12 cellular contexts compared by ENCODE assay signal in the genomic region with DNA sequence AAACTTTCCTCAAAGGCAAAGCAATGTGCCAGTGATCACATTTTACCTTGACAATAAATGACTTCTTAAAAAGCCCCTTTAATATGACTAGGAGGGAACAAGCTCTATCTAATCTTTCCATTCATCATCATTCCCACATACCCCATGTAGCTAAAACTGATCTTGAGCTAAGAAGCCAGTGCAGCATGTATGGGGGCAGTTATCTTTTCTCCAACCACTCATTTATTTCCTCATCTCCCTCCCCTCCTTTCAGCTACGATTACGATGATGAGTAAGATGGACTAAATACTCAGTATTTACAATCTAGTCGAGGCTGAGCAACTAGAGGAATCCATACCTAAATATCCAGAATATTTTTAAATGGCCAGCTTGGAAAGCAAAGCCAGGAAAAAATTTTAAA. TPM values are rescaled to one million over a fixed set of nuclear protein-coding genes. Genes with fewer than 3 reads are reported as not detected.
A peak's percentile ranks its signal among the peaks of the same experiment; 100 is the strongest.
DNase-seq lines count a peak whose midpoint lies in the region; ATAC-seq and TF ChIP-seq lines count a peak whose summit lies in the region.
"Had no signal": no experiment of that assay in that cellular context is flagged by ENCODE, and none has a peak within 500 bp of the region (broad histone marks: within the 10 kb centered on the region; RNA-seq: fewer than 3 reads in every experiment).

No MANE protein-coding gene starts in this region.

- peaks cover 21% of the 10 kb centered on the region for H3F3A ChIP-seq in SK-N-SH (replicated peaks; ENCODE audit: insufficient read depth)

- H3K4me2 ChIP-seq in SK-N-SH = 0 out of 2 replicates have a peak overlapping the region, but pooled peaks have one; percentile 12
- H3K4me2 ChIP-seq: KMS-11 had no signal

- no peak for ATAC-seq in SK-N-SH treated with all-trans-retinoic acid at 6 μM for 48 hours
- ATAC-seq in T-cell (replicated peaks in 1 of 4) = no peak
- ATAC-seq in stimulated activated effector memory CD8-positive, alpha-beta T cell treated with anti-CD3 and anti-CD28 coated beads, Interleukin-12 subunit alpha, Interleukin-12 subunit beta, amount 100 ng/mL, for 72 hours = peak; percentile 77
- ATAC-seq in HG02870 (IDR thresholded peaks at IDR 0.05; ENCODE audit: unreplicated experiment) = no peak
- ATAC-seq: right lobe of liver had no signal

- H3K9me3 ChIP-seq in SK-N-SH = no peaks in the 10 kb centered on the region
- H3K9me3 ChIP-seq: right lobe of liver had no signal

- 69% methylated on average over 3 of the region's 3 CpGs for WGBS in SK-N-SH (ENCODE audit: low lambda C conversion rate)

- DNase-seq in SK-N-SH (no peak), T-cell (no peak), fibroblast of peridontal ligament (ENCODE audit: extremely low read depth) (peak; percentile 13), NCI-H748 (lab: John Stamatoyannopoulos, UW; ENCODE audit: unreplicated experiment) (no peak), glomerular visceral epithelial cell (ENCODE audit: extremely low spot score) (no peak)
- DNase-seq in stimulated activated effector memory CD8-positive, alpha-beta T cell treated with anti-CD3 and anti-CD28 coated beads, Interleukin-12 subunit alpha, Interleukin-12 subunit beta, amount 100 ng/mL, for 72 hours (ENCODE audit: low spot score in 2 of 2) = no peak
- DNase-seq: 8988T, NCI-H2107, right lobe of liver had no signal

- CTCF ChIA-PET in SK-N-SH (lab: Yijun Ruan, JAX) (interaction anchor here (0.9 to 1.7 kb wide), 3 partner anchors 38 to 99 kb away, joined by 3 to 5 read pairs (median 3); no protein-coding TSS in a partner anchor), T-cell (lab: Charles Lee) (interaction anchor here in 1 of 2 donors (0.7 to 1.7 kb wide), 7 partner anchors 9 to 101 kb away, joined by 3 to 6 read pairs (median 3); a partner anchor contains a TSS)

- H3K9me3 Mint-ChIP-seq in T-cell = no peaks in the 10 kb centered on the region
- no peaks in the 10 kb centered on the region for H3K9me3 Mint-ChIP-seq in stimulated activated effector memory CD8-positive, alpha-beta T cell treated with anti-CD3 and anti-CD28 coated beads, Interleukin-12 subunit alpha, Interleukin-12 subunit beta, amount 100 ng/mL, for 72 hours

- no peaks in the 10 kb centered on the region for H3K36me3 Mint-ChIP-seq in T-cell
- H3K36me3 Mint-ChIP-seq in stimulated activated effector memory CD8-positive, alpha-beta T cell treated with anti-CD3 and anti-CD28 coated beads, Interleukin-12 subunit alpha, Interleukin-12 subunit beta, amount 100 ng/mL, for 72 hours = peaks cover 27% of the 10 kb centered on the region

- peaks cover 2 to 15% of the 10 kb centered on the region in 2 experiments; a peak in 2 of 4 replicates for H3K4me1 ChIP-seq in SK-N-SH (ENCODE audit: control insufficient read depth in 1 of 2, insufficient read depth in 2 of 2, low read depth in 1 of 2, low read length in 1 of 2)

- TF ChIP-seq RAD21 in SK-N-SH (IDR thresholded peaks at IDR 0.05; ENCODE audit: low read length) = no peak

- no peaks in the 10 kb centered on the region for H3K27me3 Mint-ChIP-seq in T-cell

- H3K27me3 ChIP-seq in SK-N-SH (ENCODE audit: insufficient read depth) = no peaks in the 10 kb centered on the region
- H3K27me3 ChIP-seq: right lobe of liver had no signal

- peaks cover 52% of the 10 kb centered on the region for H4K20me1 ChIP-seq in SK-N-SH (ENCODE audit: insufficient read depth)

- POLR2A ChIA-PET in SK-N-SH (lab: Yijun Ruan, JAX) (no interaction called here), T-cell (lab: Charles Lee) (interaction anchor here in 1 of 2 donors (0.6 kb wide), 1 partner anchor 14 kb away, joined by 3 read pairs; no protein-coding TSS in a partner anchor)

- H3K4me3 Mint-ChIP-seq in T-cell = no peak overlapping the region
- no peak overlapping the region for H3K4me3 Mint-ChIP-seq in stimulated activated effector memory CD8-positive, alpha-beta T cell treated with anti-CD3 and anti-CD28 coated beads, Interleukin-12 subunit alpha, Interleukin-12 subunit beta, amount 100 ng/mL, for 72 hours

- H3K4me3 ChIP-seq in SK-N-SH (ENCODE audit: low read depth in 2 of 2, low read length in 1 of 2) = no peak overlapping the region
- H3K4me3 ChIP-seq: right lobe of liver had no signal

- TF ChIP-seq CTCF in SK-N-SH (IDR thresholded peaks at IDR 0.05) = no peak

- peaks cover 7 to 9% of the 10 kb centered on the region in 2 experiments for H3K36me3 ChIP-seq in SK-N-SH (replicated peaks in 1 of 2; ENCODE audit: control insufficient read depth in 1 of 2, insufficient read depth in 2 of 2, low read length in 1 of 2)
- H3K36me3 ChIP-seq: right lobe of liver had no signal

- peaks cover 68 to 74% (median 71%) of the 10 kb centered on the region in 3 donors for H3K4me1 Mint-ChIP-seq in T-cell
- peaks cover 42% of the 10 kb centered on the region for H3K4me1 Mint-ChIP-seq in stimulated activated effector memory CD8-positive, alpha-beta T cell treated with anti-CD3 and anti-CD28 coated beads, Interleukin-12 subunit alpha, Interleukin-12 subunit beta, amount 100 ng/mL, for 72 hours

- H3K27ac ChIP-seq in SK-N-SH (ENCODE audit: low read depth in 2 of 2, low read length in 1 of 2) = peak overlapping the region in 1 of 2 experiments; percentile 61; a peak in 1 of 4 replicates
- H3K27ac ChIP-seq: KMS-11, right lobe of liver had no signal

- H3K27ac Mint-ChIP-seq in T-cell = peak overlapping the region; percentile 12 to 56
- H3K27ac Mint-ChIP-seq in stimulated activated effector memory CD8-positive, alpha-beta T cell treated with anti-CD3 and anti-CD28 coated beads, Interleukin-12 subunit alpha, Interleukin-12 subunit beta, amount 100 ng/mL, for 72 hours = peak overlapping the region; percentile 58

- H2AFZ ChIP-seq in SK-N-SH (ENCODE audit: low read depth) = no peak overlapping the region

- H3K9ac ChIP-seq in SK-N-SH = no peak overlapping the region
- H3K9ac ChIP-seq: KMS-11 had no signal

- no peak for TF ChIP-seq EP300 in SK-N-SH (IDR thresholded peaks at IDR 0.05; ENCODE audit: borderline replicate concordance in 1 of 2, low read depth in 1 of 2, low read length in 1 of 2)

- peaks cover 98% of the 10 kb centered on the region for H3K79me2 ChIP-seq in SK-N-SH (ENCODE audit: insufficient read depth)

- H3K9me2 ChIP-seq in SK-N-SH = no peaks in the 10 kb centered on the region

TF ChIP-seq in SK-N-SH, 30 proteins besides CTCF, POLR2A, EP300 and RAD21:
- TF ChIP-seq RXRA (IDR thresholded peaks at IDR 0.05; ENCODE audit: borderline replicate concordance, low read depth) = no peak
- TF ChIP-seq, protein P1, sequence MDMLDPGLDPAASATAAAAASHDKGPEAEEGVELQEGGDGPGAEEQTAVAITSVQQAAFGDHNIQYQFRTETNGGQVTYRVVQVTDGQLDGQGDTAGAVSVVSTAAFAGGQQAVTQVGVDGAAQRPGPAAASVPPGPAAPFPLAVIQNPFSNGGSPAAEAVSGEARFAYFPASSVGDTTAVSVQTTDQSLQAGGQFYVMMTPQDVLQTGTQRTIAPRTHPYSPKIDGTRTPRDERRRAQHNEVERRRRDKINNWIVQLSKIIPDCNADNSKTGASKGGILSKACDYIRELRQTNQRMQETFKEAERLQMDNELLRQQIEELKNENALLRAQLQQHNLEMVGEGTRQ (IDR thresholded peaks at IDR 0.05; ENCODE audit: borderline replicate concordance, low read depth, low read length) = no peak

TF ChIP-seq in SK-N-SH treated with all-trans-retinoic acid at 6 μM for 48 hours, 23 proteins besides CTCF, POLR2A, EP300 and RAD21 (continues in another document):
- TF ChIP-seq, protein P2, sequence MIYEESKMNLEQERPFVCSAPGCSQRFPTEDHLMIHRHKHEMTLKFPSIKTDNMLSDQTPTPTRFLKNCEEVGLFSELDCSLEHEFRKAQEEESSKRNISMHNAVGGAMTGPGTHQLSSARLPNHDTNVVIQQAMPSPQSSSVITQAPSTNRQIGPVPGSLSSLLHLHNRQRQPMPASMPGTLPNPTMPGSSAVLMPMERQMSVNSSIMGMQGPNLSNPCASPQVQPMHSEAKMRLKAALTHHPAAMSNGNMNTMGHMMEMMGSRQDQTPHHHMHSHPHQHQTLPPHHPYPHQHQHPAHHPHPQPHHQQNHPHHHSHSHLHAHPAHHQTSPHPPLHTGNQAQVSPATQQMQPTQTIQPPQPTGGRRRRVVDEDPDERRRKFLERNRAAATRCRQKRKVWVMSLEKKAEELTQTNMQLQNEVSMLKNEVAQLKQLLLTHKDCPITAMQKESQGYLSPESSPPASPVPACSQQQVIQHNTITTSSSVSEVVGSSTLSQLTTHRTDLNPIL (CRISPR knock-in tag; IDR thresholded peaks at IDR 0.05; ENCODE audit: low read depth) = no peak
- TF ChIP-seq RARB (CRISPR knock-in tag; IDR thresholded peaks at IDR 0.05) = no peak
- no peak for TF ChIP-seq PPARA (CRISPR knock-in tag; IDR thresholded peaks at IDR 0.05; ENCODE audit: borderline replicate concordance)
- no peak for TF ChIP-seq ARNTL (CRISPR knock-in tag; IDR thresholded peaks at IDR 0.05; ENCODE audit: borderline replicate concordance, low read depth)
- TF ChIP-seq ZFP30 (CRISPR knock-in tag; IDR thresholded peaks at IDR 0.05) = no peak
- TF ChIP-seq, protein P3, sequence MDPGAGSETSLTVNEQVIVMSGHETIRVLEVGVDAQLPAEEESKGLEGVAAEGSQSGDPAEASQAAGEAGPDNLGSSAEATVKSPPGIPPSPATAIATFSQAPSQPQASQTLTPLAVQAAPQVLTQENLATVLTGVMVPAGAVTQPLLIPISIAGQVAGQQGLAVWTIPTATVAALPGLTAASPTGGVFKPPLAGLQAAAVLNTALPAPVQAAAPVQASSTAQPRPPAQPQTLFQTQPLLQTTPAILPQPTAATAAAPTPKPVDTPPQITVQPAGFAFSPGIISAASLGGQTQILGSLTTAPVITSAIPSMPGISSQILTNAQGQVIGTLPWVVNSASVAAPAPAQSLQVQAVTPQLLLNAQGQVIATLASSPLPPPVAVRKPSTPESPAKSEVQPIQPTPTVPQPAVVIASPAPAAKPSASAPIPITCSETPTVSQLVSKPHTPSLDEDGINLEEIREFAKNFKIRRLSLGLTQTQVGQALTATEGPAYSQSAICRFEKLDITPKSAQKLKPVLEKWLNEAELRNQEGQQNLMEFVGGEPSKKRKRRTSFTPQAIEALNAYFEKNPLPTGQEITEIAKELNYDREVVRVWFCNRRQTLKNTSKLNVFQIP (CRISPR knock-in tag; IDR thresholded peaks at IDR 0.05; ENCODE audit: borderline replicate concordance, low read depth) = no peak
- TF ChIP-seq CSDC2 (CRISPR knock-in tag; IDR thresholded peaks at IDR 0.05) = no peak
- TF ChIP-seq TOX (CRISPR knock-in tag; IDR thresholded peaks at IDR 0.05; ENCODE audit: borderline replicate concordance) = no peak
- TF ChIP-seq SNAI2 (CRISPR knock-in tag; IDR thresholded peaks at IDR 0.05) = no peak
- TF ChIP-seq ZNF565 (CRISPR knock-in tag; conservative IDR thresholded peaks at IDR 0.05; ENCODE audit: low read depth) = no peak
- no peak for TF ChIP-seq BACH2 (CRISPR knock-in tag; IDR thresholded peaks at IDR 0.05; ENCODE audit: borderline replicate concordance)

RNA-seq across cellular contexts. Expression of a gene that starts 35.5 kb away (rescaled TPM):
- 16.8 and 20.6 TPM in 2 replicates for polyA plus RNA-seq in SK-N-SH (2012; rRNA removed)
- 22.0 and 26.7 TPM in 2 replicates for polyA plus RNA-seq in SK-N-SH (2012; cell fraction: cytosol; rRNA removed)
- 12.3 and 13.7 TPM in 2 replicates for polyA plus RNA-seq in SK-N-SH (2012; cell fraction: nucleus; rRNA removed)
- 10 to 100 TPM in 4 of 5 donors, 1 to 10 TPM in 1; 9.9 to 26.5 (median 13.1) TPM for total RNA-seq in T-cell

RNA-seq across cellular contexts. Expression of a gene that starts 59.2 kb away (rescaled TPM):
- polyA plus RNA-seq in SK-N-SH (2012; rRNA removed) = 12.0 and 13.8 TPM in 2 replicates
- polyA plus RNA-seq in SK-N-SH (2012; cell fraction: cytosol; rRNA removed) = 27.6 and 31.0 TPM in 2 replicates
- 5.6 and 12.8 TPM in 2 replicates for polyA plus RNA-seq in SK-N-SH (2012; cell fraction: nucleus; rRNA removed)
- total RNA-seq in T-cell = 10 to 100 TPM; 53.2 to 65.0 (median 57.7) TPM
